ENCODE assay signal across 1 cellular context in genomic region chr20:4942336-4942735, GRCh38.
TF ChIP-seq lines count a peak whose summit lies in the region.

No MANE protein-coding gene starts in this region.

TF ChIP-seq in A549, 52 proteins besides CTCF, POLR2A, EP300 and RAD21 (continued from another document):
- no peak for TF ChIP-seq KDM5A (IDR thresholded peaks at IDR 0.05)
TF ChIP-seq in A549: peak in this region for 0.
